Comparison of ENCODE assay signal across 15 cellular contexts in the genomic region with DNA sequence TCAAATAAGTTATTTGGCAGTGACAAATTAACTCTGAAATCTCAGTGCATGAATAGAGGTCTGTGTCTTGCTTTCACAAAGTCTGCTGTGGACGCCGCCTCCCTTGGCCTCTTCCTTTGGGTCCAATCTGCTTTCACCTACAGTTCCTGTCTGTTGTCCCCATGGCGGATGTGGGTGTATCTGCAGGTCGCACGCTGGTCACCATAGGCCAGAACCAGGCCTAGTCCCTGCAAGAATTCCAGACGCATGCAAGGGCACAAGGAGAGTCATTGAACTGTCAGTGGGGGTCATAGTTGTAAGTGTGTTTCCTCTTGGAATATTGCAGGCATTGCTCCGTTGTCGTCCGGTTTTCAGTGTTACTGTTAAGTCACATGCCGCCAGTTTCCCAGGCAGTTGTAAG. TPM values are rescaled to one million over a fixed set of nuclear protein-coding genes. Genes with fewer than 3 reads are reported as not detected.
DNase-seq lines count a peak whose midpoint lies in the region; ATAC-seq and TF ChIP-seq lines count a peak whose summit lies in the region.
"Had no signal": no experiment of that assay in that cellular context is flagged by ENCODE, and none has a peak within 500 bp of the region (broad histone marks: within the 10 kb centered on the region; RNA-seq: fewer than 3 reads in every experiment).

No MANE protein-coding gene starts in this region.

- DNase-seq in NCI-H2227 (lab: John Stamatoyannopoulos, UW; ENCODE audit: unreplicated experiment) (peak; percentile 14), NCI-H2227 treated with DMSO at 0.1 percent for 48 hours (lab: John Stamatoyannopoulos, UW) (no peak), cerebellar cortex (ENCODE audit: low spot score) (peak; percentile 27), islet precursor cell (peak; percentile 71), type B pancreatic cell (ENCODE audit: extremely low spot score, unreplicated experiment) (no peak), HT-29 (ENCODE audit: low spot score) (no peak)
- no peak for DNase-seq in stimulated activated CD4-positive, alpha-beta T cell treated with anti-CD3 and anti-CD28 coated beads, Interleukin-4, amount 100 ng/mL, for 4 hours
- DNase-seq: activated CD4-positive, alpha-beta memory T cell treated with anti-CD3 and anti-CD28 coated beads for 36 hours; COR-L47; left colon; NCI-H446; small intestine had no signal

- no peaks in the 10 kb centered on the region for H3K9me3 Mint-ChIP-seq in type B pancreatic cell
- H3K9me3 Mint-ChIP-seq: activated CD4-positive, alpha-beta memory T cell treated with anti-CD3 and anti-CD28 coated beads for 36 hours; activated T-helper 17 cell treated with anti-CD3 and anti-CD28 coated beads, Interleukin-2, amount 50 U/mL, for 72 hours; T-helper 2 cell treated with Interferon-gamma antibody and Interleukin-4, amounts not matched to agents 5 μg/mL and 100 μg/mL, for 36 hours had no signal

- ATAC-seq in GM19328 (IDR thresholded peaks at IDR 0.05; ENCODE audit: unreplicated experiment): no peak
- ATAC-seq: activated T-helper 17 cell treated with anti-CD3 and anti-CD28 coated beads, Interleukin-2, amount 50 U/mL, for 72 hours; left colon had no signal

- no peaks in the 10 kb centered on the region for H3K27me3 Mint-ChIP-seq in type B pancreatic cell

- H3K27ac Mint-ChIP-seq in type B pancreatic cell: peak overlapping the region; percentile 13
- H3K27ac Mint-ChIP-seq: activated CD4-positive, alpha-beta memory T cell treated with anti-CD3 and anti-CD28 coated beads for 36 hours; activated T-helper 17 cell treated with anti-CD3 and anti-CD28 coated beads, Interleukin-2, amount 50 U/mL, for 72 hours; T-helper 2 cell treated with Interferon-gamma antibody and Interleukin-4, amounts not matched to agents 5 μg/mL and 100 μg/mL, for 36 hours had no signal

- H3K4me1 Mint-ChIP-seq in type B pancreatic cell (ENCODE audit: unreplicated experiment): peaks cover 51% of the 10 kb centered on the region
- H3K4me1 Mint-ChIP-seq: activated T-helper 17 cell treated with anti-CD3 and anti-CD28 coated beads, Interleukin-2, amount 50 U/mL, for 72 hours had no signal

- no peak for TF ChIP-seq CTCF in type B pancreatic cell (conservative IDR thresholded peaks at IDR 0.05)

- peaks cover 19% of the 10 kb centered on the region for H3K36me3 Mint-ChIP-seq in type B pancreatic cell
- H3K36me3 Mint-ChIP-seq: activated CD4-positive, alpha-beta memory T cell treated with anti-CD3 and anti-CD28 coated beads for 36 hours had no signal

- H3K4me3 Mint-ChIP-seq in type B pancreatic cell: peak overlapping the region; percentile 63
- H3K4me3 Mint-ChIP-seq: activated CD4-positive, alpha-beta memory T cell treated with anti-CD3 and anti-CD28 coated beads for 36 hours; activated T-helper 17 cell treated with anti-CD3 and anti-CD28 coated beads, Interleukin-2, amount 50 U/mL, for 72 hours; T-helper 2 cell treated with Interferon-gamma antibody and Interleukin-4, amounts not matched to agents 5 μg/mL and 100 μg/mL, for 36 hours had no signal

RNA-seq across cellular contexts. Expression of a gene that starts 7.4 kb away (rescaled TPM):
- total RNA-seq in type B pancreatic cell (ENCODE audit: low replicate concordance): 30.2 and 52.8 TPM in 2 replicates
- 18.0 and 21.1 TPM in 2 replicates for total RNA-seq in HT-29 (2014; rRNA removed; shearing (Covaris generic))

Comparison
In these comparisons a context has a peak if more than half of its experiments do, and no peak if none do; other contexts are left out.
1. DNase-seq: peak in NCI-H2227 (single experiment), cerebellar cortex (single experiment) and islet precursor cell (single experiment); none in NCI-H2227 treated with DMSO at 0.1 percent for 48 hours (single experiment), type B pancreatic cell (single experiment), stimulated activated CD4-positive, alpha-beta T cell treated with anti-CD3 and anti-CD28 coated beads, Interleukin-4, amount 100 ng/mL, for 4 hours (0 of 2) and HT-29 (single experiment).